8 cellular contexts compared by ENCODE assay signal in the genomic region with DNA sequence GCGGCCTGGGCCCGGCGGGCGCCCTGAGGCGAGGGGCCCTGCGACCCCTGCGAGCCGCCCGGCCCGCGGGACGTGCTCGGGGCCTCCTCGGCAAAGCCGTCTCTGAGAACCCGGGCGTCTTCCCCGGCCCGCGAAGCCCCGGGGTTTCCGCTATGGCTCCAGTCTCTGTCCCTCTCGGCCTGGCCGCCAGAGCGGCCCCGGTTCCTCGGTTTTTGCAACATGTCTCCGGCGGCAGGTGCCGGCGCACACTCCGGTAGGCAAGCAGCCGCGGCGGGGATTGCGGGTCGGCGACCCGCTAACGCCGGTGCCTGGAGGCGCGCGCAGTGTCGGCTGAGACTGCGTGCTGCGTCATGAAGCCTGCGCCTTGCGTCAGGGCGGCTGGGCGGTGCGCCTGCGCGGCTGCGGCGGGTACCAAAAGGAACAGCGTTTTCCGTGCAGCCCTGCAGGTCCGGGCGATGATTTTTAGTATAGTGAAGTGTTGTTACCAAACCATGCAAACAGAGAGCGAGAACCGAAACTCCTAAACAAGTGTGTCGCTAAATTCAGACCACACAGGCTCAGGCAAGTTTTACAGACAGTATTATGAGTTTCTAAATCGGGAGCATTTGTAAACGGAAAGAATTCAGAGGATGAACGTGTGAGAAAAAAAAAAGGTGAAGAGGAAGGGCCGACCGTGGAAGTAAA. TPM values are rescaled to one million over a fixed set of nuclear protein-coding genes. Genes with fewer than 3 reads are reported as not detected.
DNase-seq lines count a peak whose midpoint lies in the region; ATAC-seq and TF ChIP-seq lines count a peak whose summit lies in the region.

A gene (minus strand): TSS at position 338 of the 684 bp plus-strand sequence. CDS start 117 bp downstream, at position 221.

- peaks cover 4% of the 10 kb centered on the region for H3K36me3 Mint-ChIP-seq in activated B cell treated with CpG ODN at 0.5 μM for 24 hours (ENCODE audit: low read depth)

- H3K27ac Mint-ChIP-seq in activated B cell treated with CpG ODN at 0.5 μM for 24 hours, result peak within 1 kb of the TSS; percentile 95

- no peaks in the 10 kb centered on the region for H3K27me3 Mint-ChIP-seq in activated B cell treated with CpG ODN at 0.5 μM for 24 hours

- POLR2A ChIA-PET in AG04449 (lab: Yijun Ruan, JAX) (interaction anchor here (0.7 kb wide), 1 partner anchor 95 kb away, joined by 3 read pairs; no protein-coding TSS in a partner anchor), activated B cell treated with CpG ODN at 0.5 μM for 24 hours (lab: Charles Lee) (interaction anchor here (1.2 kb wide), 1 partner anchor 60 kb away, joined by 3 read pairs; no protein-coding TSS in a partner anchor)

- CTCF ChIA-PET in AG04449 (lab: Yijun Ruan, JAX) (interaction anchor here (1.3 to 2.5 kb wide), 2 partner anchors 98 to 129 kb away, joined by 3 to 7 read pairs; no protein-coding TSS in a partner anchor), activated B cell treated with CpG ODN at 0.5 μM for 24 hours (lab: Charles Lee) (no interaction called here)

- H3K4me3 ChIP-seq in AG04449 (ENCODE audit: low read depth, low read length), result peak within 1 kb of the TSS; percentile 74

- intact Hi-C loops in activated B cell treated with CpG ODN at 0.5 μM for 24 hours (cut with micrococcal nuclease), result loop anchor here (1.0 to 10.0 kb wide), 4 partner anchors 40 to 1172 kb away; a partner anchor contains a TSS

- DNase-seq in AG04449 (ENCODE audit: low read depth, low spot score), result peak; percentile 34
- DNase-seq in NCI-H2227 (lab: John Stamatoyannopoulos, UW; ENCODE audit: unreplicated experiment), result peak; percentile 88
- peak; percentile 93 for DNase-seq in activated B cell treated with CpG ODN at 0.5 μM for 24 hours
- peak; percentile 92 for DNase-seq in central memory CD4-positive, alpha-beta T cell
- DNase-seq in islet precursor cell, result peak; percentile 93
- peak; percentile 88 for DNase-seq in stimulated activated CD4-positive, alpha-beta T cell treated with anti-CD3 and anti-CD28 coated beads, Interleukin-12 subunit alpha, Interleukin-12 subunit beta, amount 100 ng/mL, for 4 hours

- no peaks in the 10 kb centered on the region for H3K9me3 Mint-ChIP-seq in activated B cell treated with CpG ODN at 0.5 μM for 24 hours

- H3K4me3 Mint-ChIP-seq in activated B cell treated with CpG ODN at 0.5 μM for 24 hours, result peak within 1 kb of the TSS; percentile 86

- TF ChIP-seq CTCF in AG04449 (IDR thresholded peaks at IDR 0.05; ENCODE audit: insufficient read depth, low read length, missing control alignments) (no peak), activated B cell treated with CpG ODN at 0.5 μM for 24 hours (IDR thresholded peaks at IDR 0.05) (no peak)

- H3K4me1 Mint-ChIP-seq in activated B cell treated with CpG ODN at 0.5 μM for 24 hours, result peaks cover 53% of the 10 kb centered on the region

- ATAC-seq in GM18873 (IDR thresholded peaks at IDR 0.05; ENCODE audit: low FRiP score, unreplicated experiment) (peak; percentile 84), HG03135 (IDR thresholded peaks at IDR 0.05; ENCODE audit: unreplicated experiment) (peak; percentile 88), activated B cell treated with CpG ODN at 0.5 μM for 24 hours (ENCODE audit: low read depth) (peak; percentile 91)

RNA-seq across cellular contexts. Expression of the gene that starts here (rescaled TPM):
- 10.1 and 10.4 TPM in 2 replicates for total RNA-seq in activated B cell treated with CpG ODN at 0.5 μM for 24 hours

Comparison
In these comparisons a context has a peak if more than half of its experiments do, and no peak if none do; other contexts are left out.
1. Peak in every context shown above with its lines: DNase-seq, ATAC-seq and H3K4me3 ChIP-seq.
2. DNase-seq: peak in every context shown above with its lines; median percentile 93 in activated B cell treated with CpG ODN at 0.5 μM for 24 hours; 93 in islet precursor cell; 92 in central memory CD4-positive, alpha-beta T cell; 88 in NCI-H2227; 88 in stimulated activated CD4-positive, alpha-beta T cell treated with anti-CD3 and anti-CD28 coated beads, Interleukin-12 subunit alpha, Interleukin-12 subunit beta, amount 100 ng/mL, for 4 hours; 34 in AG04449.